In the genomic region with DNA sequence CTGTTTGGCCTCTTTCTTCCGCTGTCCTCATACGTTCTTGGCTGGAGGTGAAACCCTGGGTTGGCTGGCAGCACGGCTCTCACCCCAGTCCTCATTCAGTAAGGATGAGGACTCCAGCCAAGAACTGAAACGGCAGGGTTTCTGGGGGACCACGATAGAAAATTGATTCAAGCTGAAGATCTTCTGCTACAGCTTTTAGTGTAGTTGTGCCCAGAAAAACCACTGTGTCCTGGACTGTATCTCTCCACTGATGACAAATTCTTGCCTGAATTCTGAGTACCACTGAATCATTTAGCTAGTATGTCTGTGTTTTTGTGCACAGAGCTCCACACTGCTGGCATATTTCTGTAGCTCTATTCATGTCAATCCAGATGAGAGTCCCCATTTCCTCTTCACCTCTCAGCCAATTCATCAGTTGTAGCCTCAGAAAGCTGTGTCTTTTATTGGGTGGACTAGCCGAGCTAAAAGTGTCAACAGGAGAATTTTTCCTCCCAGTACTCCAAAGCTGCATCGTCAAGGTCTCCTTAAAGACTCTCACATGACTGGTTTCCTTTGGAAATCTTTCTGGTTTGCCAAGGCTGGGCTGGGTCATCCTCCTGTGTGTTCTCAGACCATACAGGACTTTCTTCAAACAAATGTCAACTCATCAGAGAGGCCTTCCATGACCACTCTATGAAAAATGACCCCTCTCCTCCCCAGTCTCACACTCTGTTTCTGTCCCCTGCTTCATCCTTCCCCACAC, we compare ENCODE assay signal across 19 cellular contexts.
DNase-seq lines count a peak whose midpoint lies in the region; ATAC-seq and TF ChIP-seq lines count a peak whose summit lies in the region.
"Had no signal": no experiment of that assay in that cellular context is flagged by ENCODE, and none has a peak within 500 bp of the region (broad histone marks: within the 10 kb centered on the region; RNA-seq: fewer than 3 reads in every experiment).

No MANE protein-coding gene starts in this region.

- CTCF ChIA-PET in Caco-2 (lab: Charles Lee): no interaction called here

- H3K4me1 ChIP-seq in liver (ENCODE audit: control insufficient read depth in 4 of 4, insufficient read depth in 4 of 4, low read length in 3 of 4) (no peaks in the 10 kb centered on the region), right lobe of liver (no peaks in the 10 kb centered on the region), aorta (ENCODE audit: control insufficient read depth in 1 of 2, insufficient read depth in 2 of 2, low read length in 2 of 2) (peaks cover 4 to 7% of the 10 kb centered on the region in 2 donors), Caco-2 (no peaks in the 10 kb centered on the region)
- H3K4me1 ChIP-seq: left ventricle myocardium inferior, psoas muscle had no signal

- H3K9me3 Mint-ChIP-seq in Caco-2 (ENCODE audit: unreplicated experiment): peaks cover 8% of the 10 kb centered on the region
- H3K9me3 Mint-ChIP-seq: effector memory CD8-positive, alpha-beta T cell; natural killer cell treated with Interleukin-12 subunit alpha and Interleukin-12 subunit beta and Interleukin-15 and Interleukin-18, amount 100 ng/mL, for 72 hours had no signal

- H3K27me3 ChIP-seq in liver (ENCODE audit: control insufficient read depth in 4 of 4, insufficient read depth in 4 of 4, low read length in 3 of 4) (no peaks in the 10 kb centered on the region), right lobe of liver (no peaks in the 10 kb centered on the region), aorta (ENCODE audit: control insufficient read depth in 1 of 2, insufficient read depth in 2 of 2, low read length in 1 of 2) (no peaks in the 10 kb centered on the region), Caco-2 (replicated peaks; ENCODE audit: control insufficient read depth, insufficient read depth, low read length) (no peaks in the 10 kb centered on the region)

- DNase-seq in right lobe of liver: no peak
- peak; percentile 11 for DNase-seq in dermis blood vessel endothelial cell
- peak; percentile 61 for DNase-seq in medulla oblongata (ENCODE audit: extremely low spot score)
- DNase-seq in aorta: no peak
- no peak for DNase-seq in activated effector memory CD4-positive, alpha-beta T cell treated with Interleukin-2 at 50 U/mL for 16 hours
- DNase-seq in Caco-2: no peak
- DNase-seq: activated CD4-positive, alpha-beta T cell treated with anti-CD3 and anti-CD28 coated beads, Interleukin-2, amount 50 U/mL, for 1 hour; activated T-cell treated with anti-CD3 and anti-CD28 coated beads, Interleukin-2, amount 50 U/mL, for 1 hour; effector memory CD8-positive, alpha-beta T cell; left ventricle myocardium inferior; NCI-H1417; NCI-H2171; psoas muscle; stimulated activated CD4-positive, alpha-beta T cell treated with anti-CD3 and anti-CD28 coated beads, Interleukin-15, amount 100 ng/mL, for 24 hours; stimulated activated naive CD4-positive, alpha-beta T cell treated with Interleukin-2 at 50 U/mL for 16 hours had no signal

- no peaks in the 10 kb centered on the region for H3K4me1 Mint-ChIP-seq in Caco-2 (ENCODE audit: low read depth, unreplicated experiment)

- H3K4me3 Mint-ChIP-seq in Caco-2 (ENCODE audit: unreplicated experiment): no peak overlapping the region
- H3K4me3 Mint-ChIP-seq: activated naive CD8-positive, alpha-beta T cell; effector memory CD8-positive, alpha-beta T cell; natural killer cell treated with Interleukin-12 subunit alpha and Interleukin-12 subunit beta and Interleukin-15 and Interleukin-18, amount 100 ng/mL, for 72 hours had no signal

- ATAC-seq in right lobe of liver: no peak
- peak; percentile 66 for ATAC-seq in aorta (ENCODE audit: low FRiP score)
- no peak for ATAC-seq in GM18867 (IDR thresholded peaks at IDR 0.05; ENCODE audit: unreplicated experiment)
- ATAC-seq: effector memory CD8-positive, alpha-beta T cell; natural killer cell treated with Interleukin-12 subunit alpha and Interleukin-12 subunit beta and Interleukin-15 and Interleukin-18, amount 100 ng/mL, for 72 hours had no signal

- peaks cover 0 to 7% (median under 1%) of the 10 kb centered on the region in 4 donors for H3K9me3 ChIP-seq in liver (ENCODE audit: control insufficient read depth in 4 of 4, low read length in 3 of 4)
- H3K9me3 ChIP-seq in right lobe of liver: no peaks in the 10 kb centered on the region
- peaks cover 2% of the 10 kb centered on the region for H3K9me3 ChIP-seq in aorta (ENCODE audit: control insufficient read depth, low read length)
- H3K9me3 ChIP-seq in Caco-2: peaks cover 1% of the 10 kb centered on the region

- no peak for TF ChIP-seq CTCF in liver (IDR thresholded peaks at IDR 0.05; ENCODE audit: low read depth, low read length, missing input control)
- no peak for TF ChIP-seq CTCF in right lobe of liver (IDR thresholded peaks at IDR 0.05)
- no peak for TF ChIP-seq CTCF in Caco-2 (IDR thresholded peaks at IDR 0.05; ENCODE audit: insufficient read depth in 1 of 2, low read depth in 1 of 2, low read length in 1 of 2, severe bottlenecking in 1 of 2, unreplicated experiment in 1 of 2)

- H3K36me3 ChIP-seq in liver (ENCODE audit: control insufficient read depth in 4 of 4, insufficient read depth in 3 of 4, low read depth in 1 of 4, low read length in 3 of 4) (no peaks in the 10 kb centered on the region), right lobe of liver (no peaks in the 10 kb centered on the region), aorta (ENCODE audit: control insufficient read depth in 1 of 2, insufficient read depth in 2 of 2, low read length in 1 of 2) (no peaks in the 10 kb centered on the region), Caco-2 (ENCODE audit: control insufficient read depth, insufficient read depth, low read length) (no peaks in the 10 kb centered on the region)

- intact Hi-C loops in right lobe of liver (cut with DNase I) (no loop called here), aorta (cut with DNase I) (no loop called here), Caco-2 (cut with micrococcal nuclease; ENCODE audit: unreplicated experiment) (no loop called here)

- TF ChIP-seq RAD21 in liver (IDR thresholded peaks at IDR 0.05): no peak

- H3K27me3 Mint-ChIP-seq in Caco-2 (ENCODE audit: insufficient read depth, unreplicated experiment): no peaks in the 10 kb centered on the region

- H3K27ac Mint-ChIP-seq in Caco-2 (ENCODE audit: unreplicated experiment): no peak overlapping the region
- H3K27ac Mint-ChIP-seq: activated naive CD8-positive, alpha-beta T cell; effector memory CD8-positive, alpha-beta T cell; natural killer cell treated with Interleukin-12 subunit alpha and Interleukin-12 subunit beta and Interleukin-15 and Interleukin-18, amount 100 ng/mL, for 72 hours had no signal

- H3K9ac ChIP-seq in liver (ENCODE audit: low read depth in 1 of 2, low read length in 2 of 2): no peak overlapping the region

- TF ChIP-seq POLR2A in right lobe of liver (IDR thresholded peaks at IDR 0.05): no peak

- peaks cover 7% of the 10 kb centered on the region for H3K36me3 Mint-ChIP-seq in Caco-2 (ENCODE audit: insufficient read depth, unreplicated experiment)
- H3K36me3 Mint-ChIP-seq: activated naive CD8-positive, alpha-beta T cell; natural killer cell treated with Interleukin-12 subunit alpha and Interleukin-12 subunit beta and Interleukin-15 and Interleukin-18, amount 100 ng/mL, for 72 hours had no signal

- 72% methylated on average over 7 of the region's 7 CpGs for WGBS in liver
- 57% methylated on average over 6 of the region's 7 CpGs for WGBS in right lobe of liver (ENCODE audit: insufficient coverage, low coverage, low lambda C conversion rate, missing lambda C conversion rate)
- WGBS in aorta, 2 donors: 10 to 13% methylated on average over 7 of the region's 7 CpGs

- H3K27ac ChIP-seq in liver (ENCODE audit: low read depth in 1 of 2, low read length in 2 of 2) (peak overlapping the region in 1 of 2 donors; percentile 28), right lobe of liver (no peak overlapping the region), aorta (ENCODE audit: low read depth in 1 of 2, low read length in 2 of 2) (no peak overlapping the region)
- H3K27ac ChIP-seq: left ventricle myocardium inferior, psoas muscle had no signal

- no peak overlapping the region for H3K4me3 ChIP-seq in liver (ENCODE audit: low read depth in 1 of 3, low read length in 3 of 3)
- no peak overlapping the region for H3K4me3 ChIP-seq in right lobe of liver
- H3K4me3 ChIP-seq in aorta (ENCODE audit: low read length in 2 of 2): no peak overlapping the region
- H3K4me3 ChIP-seq in Caco-2 (ENCODE audit: low read depth, low read length): no peak overlapping the region
- H3K4me3 ChIP-seq: left ventricle myocardium inferior, psoas muscle had no signal

- POLR2A ChIA-PET in Caco-2 (lab: Charles Lee): no interaction called here

- BruUV-seq in Caco-2 (replicated peaks; lab: Mats Ljungman, UMichigan): no TSS peak

TF ChIP-seq in liver, 16 proteins besides CTCF, POLR2A, EP300 and RAD21:
- TF ChIP-seq SP1 (IDR thresholded peaks at IDR 0.05) (no peak), HNF4G (IDR thresholded peaks at IDR 0.05) (no peak), NR2F2 (IDR thresholded peaks at IDR 0.05) (peak; percentile 34)

Comparison
In these comparisons a context has a peak if more than half of its experiments do, and no peak if none do; other contexts are left out.
1. DNase-seq: peak in dermis blood vessel endothelial cell (single experiment) and medulla oblongata (single experiment); none in right lobe of liver (0 of 3), aorta (0 of 2), activated effector memory CD4-positive, alpha-beta T cell treated with Interleukin-2 at 50 U/mL for 16 hours (single experiment) and Caco-2 (0 of 2).